ENCODE assay signal across 8 cellular contexts in genomic region chr1:201792534-201793305, GRCh38. TPM values are rescaled to one million over a fixed set of nuclear protein-coding genes. Genes with fewer than 3 reads are reported as not detected.
A peak's percentile ranks its signal among the peaks of the same experiment; 100 is the strongest.
DNase-seq lines count a peak whose midpoint lies in the region; ATAC-seq and TF ChIP-seq lines count a peak whose summit lies in the region.

No MANE protein-coding gene starts in this region.

- H4K8ac ChIP-seq in H9 (replicated peaks; ENCODE audit: insufficient read length, low read depth, low read length) = no peak overlapping the region

- no peak overlapping the region for H2BK120ac ChIP-seq in H9 (ENCODE audit: low read depth, low read length, poor library complexity, severe bottlenecking)

- no peaks in the 10 kb centered on the region for H3K27me3 Mint-ChIP-seq in H9 (ENCODE audit: low read depth)
- no peaks in the 10 kb centered on the region for H3K27me3 Mint-ChIP-seq in activated CD4-positive, alpha-beta T cell treated with anti-CD3 and anti-CD28 coated beads for 36 hours

- no peak overlapping the region for H4K91ac ChIP-seq in H9 (ENCODE audit: insufficient read length, low read depth, low read length)

- no peak overlapping the region for H3K27ac ChIP-seq in H9 (ENCODE audit: insufficient read length, low read depth, low read length)
- peak overlapping the region; percentile 46 to 82 for H3K27ac ChIP-seq in coronary artery
- H3K27ac ChIP-seq in left lung = peak overlapping the region; percentile 58 to 80

- H3K36me3 ChIP-seq in BJ (ENCODE audit: control insufficient read depth, insufficient read depth, low read length) (peaks cover 27% of the 10 kb centered on the region), left lung (peaks cover 0 to 35% of the 10 kb centered on the region in 2 donors)

- DNase-seq in BJ (ENCODE audit: low read depth) = peak; percentile 29
- peak; percentile 86 for DNase-seq in H9
- DNase-seq in NCI-H460 (ENCODE audit: extremely low read depth, low read depth) = peak; percentile 87
- DNase-seq in activated CD4-positive, alpha-beta T cell treated with anti-CD3 and anti-CD28 coated beads for 36 hours = peak; percentile 72
- DNase-seq in coronary artery (ENCODE audit: low spot score) = peak; percentile 87
- peak in 1 of 2 donors; percentile 61 for DNase-seq in left lung
- DNase-seq in stimulated activated CD4-positive, alpha-beta T cell treated with anti-CD3 and anti-CD28 coated beads, Interleukin-4, amount 100 ng/mL, for 1 hour = peak; percentile 29

- peaks cover 45 to 73% (median 69%) of the 10 kb centered on the region in 3 experiments for H3K36me3 Mint-ChIP-seq in H9 (ENCODE audit: insufficient read depth in 1 of 3, low read depth in 3 of 3)
- H3K36me3 Mint-ChIP-seq in activated CD4-positive, alpha-beta T cell treated with anti-CD3 and anti-CD28 coated beads for 36 hours (ENCODE audit: low read depth) = no peaks in the 10 kb centered on the region

- H3K23ac ChIP-seq in H9 (ENCODE audit: insufficient read length, low read depth, low read length) = no peak overlapping the region

- intact Hi-C loops in activated CD4-positive, alpha-beta T cell treated with anti-CD3 and anti-CD28 coated beads for 36 hours (cut with DNase I, micrococcal nuclease) = loop anchor here (1.0 kb wide), 3 partner anchors 83 to 262 kb away; no protein-coding TSS in a partner anchor
- intact Hi-C loops in left lung (cut with DNase I) = loop anchor here (2.0 to 10.0 kb wide), 3 partner anchors 84 to 235 kb away; no protein-coding TSS in a partner anchor

- no peak overlapping the region for H3T11ph ChIP-seq in H9 (ENCODE audit: low read length)

- no CpG with 5 or more reads among the region's 9 CpGs for WGBS in H9 (ENCODE audit: extremely low coverage, insufficient read length, low lambda C conversion rate)

- H3K4me1 ChIP-seq in H9 (ENCODE audit: insufficient read depth, low read length) (no peaks in the 10 kb centered on the region), left lung (peaks cover 31 to 33% of the 10 kb centered on the region in 2 donors)

- H4K5ac ChIP-seq in H9 (ENCODE audit: insufficient read length, low read depth, low read length) = no peak overlapping the region

- no peak overlapping the region for H2BK15ac ChIP-seq in H9 (ENCODE audit: low read depth, low read length)

- no peak overlapping the region for H2BK20ac ChIP-seq in H9 (ENCODE audit: low read depth, low read length, poor library complexity, severe bottlenecking)

- peak; percentile 80 for ATAC-seq in activated CD4-positive, alpha-beta T cell treated with anti-CD3 and anti-CD28 coated beads for 36 hours
- peak; percentile 96 for ATAC-seq in left lung
- ATAC-seq in HG03460 (IDR thresholded peaks at IDR 0.05; ENCODE audit: unreplicated experiment) = no peak

- peak; percentile 97 for TF ChIP-seq CTCF in BJ (IDR thresholded peaks at IDR 0.05; ENCODE audit: insufficient read depth, low read depth, low read length)
- peak; percentile 95 for TF ChIP-seq CTCF in H9 (conservative IDR thresholded peaks at IDR 0.05)
- TF ChIP-seq CTCF in coronary artery (IDR thresholded peaks at IDR 0.05) = peak; percentile 90
- peak; percentile 91 to 94 for TF ChIP-seq CTCF in left lung (IDR thresholded peaks at IDR 0.05)

- POLR2A ChIA-PET in BJ (lab: Charles Lee) = interaction anchor here (0.7 kb wide), 1 partner anchor 150 kb away, joined by 12 read pairs; no protein-coding TSS in a partner anchor
- POLR2A ChIA-PET in activated CD4-positive, alpha-beta T cell treated with anti-CD3 and anti-CD28 coated beads for 36 hours (lab: Charles Lee) = no interaction called here

- H2AFZ ChIP-seq in H9 (ENCODE audit: low read length) = no peak overlapping the region

- H3K18ac ChIP-seq in H9 (ENCODE audit: insufficient read length, low read depth, low read length) = no peak overlapping the region

- H3K9me3 ChIP-seq in H9 (ENCODE audit: control insufficient read depth, low read depth, low read length) (no peaks in the 10 kb centered on the region), left lung (no peaks in the 10 kb centered on the region)

- H3K27ac Mint-ChIP-seq in H9 = peak overlapping the region in 1 of 3 experiments; percentile 48; a peak in 4 of 7 replicates
- no peak overlapping the region for H3K27ac Mint-ChIP-seq in activated CD4-positive, alpha-beta T cell treated with anti-CD3 and anti-CD28 coated beads for 36 hours

- no peak overlapping the region for H3K4me3 Mint-ChIP-seq in H9
- no peak overlapping the region for H3K4me3 Mint-ChIP-seq in activated CD4-positive, alpha-beta T cell treated with anti-CD3 and anti-CD28 coated beads for 36 hours

- no peak overlapping the region for H3K4me2 ChIP-seq in H9 (ENCODE audit: insufficient read depth, insufficient read length, low read length)

- H3K14ac ChIP-seq in H9 (ENCODE audit: insufficient read depth, low read length) = no peak overlapping the region

- H2AK5ac ChIP-seq in H9 (ENCODE audit: insufficient read length, low read length) = no peak overlapping the region

- no peak overlapping the region for H2BK12ac ChIP-seq in H9 (ENCODE audit: insufficient read length, low read depth, low read length)

- no peaks in the 10 kb centered on the region for H3K9me3 Mint-ChIP-seq in H9
- no peaks in the 10 kb centered on the region for H3K9me3 Mint-ChIP-seq in activated CD4-positive, alpha-beta T cell treated with anti-CD3 and anti-CD28 coated beads for 36 hours (ENCODE audit: low read depth)

- H4K20me1 ChIP-seq in H9 (ENCODE audit: control insufficient read depth, insufficient read depth, insufficient read length) = no peaks in the 10 kb centered on the region

- H3K4ac ChIP-seq in H9 (ENCODE audit: low read depth, low read length) = no peak overlapping the region

- no peak overlapping the region for H3K56ac ChIP-seq in H9 (ENCODE audit: insufficient read length, low read depth, low read length)

- no peaks in the 10 kb centered on the region for H3K23me2 ChIP-seq in H9 (ENCODE audit: insufficient read length, low read depth, low read length, poor library complexity, severe bottlenecking)

- H3K27me3 ChIP-seq in BJ (ENCODE audit: control insufficient read depth, insufficient read depth, low read length) = no peaks in the 10 kb centered on the region
- no peaks in the 10 kb centered on the region for H3K27me3 ChIP-seq in H9 (ENCODE audit: insufficient read depth, low read length)
- H3K27me3 ChIP-seq in left lung = no peaks in the 10 kb centered on the region

- H3K9ac ChIP-seq in H9 (ENCODE audit: extremely low read depth, insufficient read length, low read length) = no peak overlapping the region

- H3K79me2 ChIP-seq in H9 (ENCODE audit: insufficient read depth, low read length) = no peaks in the 10 kb centered on the region; the same call in 1 of the 2 replicates

- CTCF ChIA-PET in BJ (lab: Yijun Ruan, JAX) = interaction anchor here (0.6 to 18.3 kb wide), 51 partner anchors 9 to 311 kb away, joined by 3 to 495 read pairs (median 5); no protein-coding TSS in a partner anchor
- CTCF ChIA-PET in activated CD4-positive, alpha-beta T cell treated with anti-CD3 and anti-CD28 coated beads for 36 hours (lab: Charles Lee) = interaction anchor here (0.6 to 9.5 kb wide), 22 partner anchors 9 to 265 kb away, joined by 3 to 144 read pairs (median 3); no protein-coding TSS in a partner anchor

- H3K4me1 Mint-ChIP-seq in H9 = no peaks in the 10 kb centered on the region; a peak in 1 of 4 replicates
- H3K4me1 Mint-ChIP-seq in activated CD4-positive, alpha-beta T cell treated with anti-CD3 and anti-CD28 coated beads for 36 hours = peaks cover 6% of the 10 kb centered on the region

- H2BK5ac ChIP-seq in H9 (ENCODE audit: insufficient read length, low read length) = no peak overlapping the region

- H3K79me1 ChIP-seq in H9 (ENCODE audit: insufficient read depth, low read depth, low read length, poor library complexity, severe bottlenecking) = no peaks in the 10 kb centered on the region

- H3K4me3 ChIP-seq in BJ (ENCODE audit: low read depth, low read length) (no peak overlapping the region), coronary artery (no peak overlapping the region), left lung (no peak overlapping the region)

RNA-seq across cellular contexts. Expression of gene IPO9, which starts 36.2 kb away (rescaled TPM):
- polyA plus RNA-seq in BJ (2011; rRNA removed) = 48.2 and 49.5 TPM in 2 replicates
- polyA minus RNA-seq in BJ (2011; rRNA and poly(A)+ RNA removed) = 22.8 and 28.6 TPM in 2 replicates
- total RNA-seq in H9 (2021) = 104 TPM in 2 replicates
- total RNA-seq in NCI-H460 (2014; rRNA removed; shearing (Covaris generic)) = 25.5 and 27.6 TPM in 2 replicates
- 28.6 and 46.9 TPM in 2 replicates for polyA plus RNA-seq in NCI-H460 (2014; cell fraction: nucleus; rRNA removed)
- total RNA-seq in activated CD4-positive, alpha-beta T cell treated with anti-CD3 and anti-CD28 coated beads for 36 hours = 10 to 100 TPM; 65.1 to 66.0 TPM
- total RNA-seq in left lung = 10 to 100 TPM; 49.3 to 59.2 TPM
